11 cellular contexts compared by ENCODE assay signal in genomic region chr1:230909974-230910754, GRCh38. TPM values are rescaled to one million over a fixed set of nuclear protein-coding genes. Genes with fewer than 3 reads are reported as not detected.
DNase-seq lines count a peak whose midpoint lies in the region; ATAC-seq and TF ChIP-seq lines count a peak whose summit lies in the region.
"Had no signal": no experiment of that assay in that cellular context is flagged by ENCODE, and none has a peak within 500 bp of the region (broad histone marks: within the 10 kb centered on the region; RNA-seq: fewer than 3 reads in every experiment).

No MANE protein-coding gene starts in this region.

- H2AFZ ChIP-seq in trophoblast cell (ENCODE audit: insufficient read depth, low read length, poor library complexity): no peak overlapping the region

- H2AK5ac ChIP-seq in trophoblast cell (ENCODE audit: low read length): no peak overlapping the region

- H3K4me3 ChIP-seq in left ventricle myocardium inferior (no peak overlapping the region), trophoblast cell (ENCODE audit: low read depth, low read length) (no peak overlapping the region), aorta (ENCODE audit: low read length in 2 of 2) (no peak overlapping the region)

- no peaks in the 10 kb centered on the region for H3K79me2 ChIP-seq in trophoblast cell (ENCODE audit: control insufficient read depth, insufficient read depth, low read length, poor library complexity)

- H2BK120ac ChIP-seq in trophoblast cell (ENCODE audit: insufficient read depth, low read length, poor library complexity): no peak overlapping the region

- no peak overlapping the region for H3K4me2 ChIP-seq in trophoblast cell (ENCODE audit: low read length)

- H3K36me3 ChIP-seq in left ventricle myocardium inferior (peaks cover 66% of the 10 kb centered on the region), trophoblast cell (ENCODE audit: control insufficient read depth in 1 of 2, insufficient read depth in 2 of 2, low read length in 2 of 2) (peaks cover 0 to 3% of the 10 kb centered on the region in 2 experiments), aorta (ENCODE audit: control insufficient read depth in 1 of 2, insufficient read depth in 2 of 2, low read length in 1 of 2) (no peaks in the 10 kb centered on the region)

- H3K9me3 ChIP-seq in left ventricle myocardium inferior (replicated peaks): no peaks in the 10 kb centered on the region
- H3K9me3 ChIP-seq in trophoblast cell (ENCODE audit: insufficient read depth, low read depth, low read length): no peaks in the 10 kb centered on the region
- H3K9me3 ChIP-seq in aorta (ENCODE audit: control insufficient read depth, low read length): no peaks in the 10 kb centered on the region

- H2BK12ac ChIP-seq in trophoblast cell (ENCODE audit: low read length): peak overlapping the region; percentile 68

- no peak overlapping the region for H3K18ac ChIP-seq in trophoblast cell (ENCODE audit: low read length)

- H3K23ac ChIP-seq in trophoblast cell (ENCODE audit: low read length): no peak overlapping the region

- WGBS in trophoblast cell (ENCODE audit: extremely low coverage, insufficient coverage, insufficient read length): no CpG with 5 or more reads among the region's 13 CpGs
- 9% methylated on average over 13 of the region's 13 CpGs for WGBS in aorta, 2 donors

- DNase-seq in Right ventricle myocardium inferior (ENCODE audit: missing footprints) (no peak), cardiac septum (ENCODE audit: low spot score) (no peak), left ventricle myocardium inferior (peak; percentile 38), trophoblast cell (no peak), aorta (peak; percentile 79 to 87), NCI-H1048 (lab: John Stamatoyannopoulos, UW) (no peak), NCI-H1417 (lab: John Stamatoyannopoulos, UW) (no peak), GOT3 (lab: John Stamatoyannopoulos, UW) (no peak)
- DNase-seq: MM.1S, WERI-Rb-1 had no signal

- H2BK5ac ChIP-seq in trophoblast cell (ENCODE audit: low read depth, low read length, poor library complexity): no peak overlapping the region

- H3K27ac ChIP-seq in left ventricle myocardium inferior (replicated peaks): peak overlapping the region; percentile 16
- H3K27ac ChIP-seq in trophoblast cell (ENCODE audit: low read depth, low read length): no peak overlapping the region
- peak overlapping the region; percentile 78 to 96 for H3K27ac ChIP-seq in aorta (ENCODE audit: low read depth in 1 of 2, low read length in 2 of 2)
- H3K27ac ChIP-seq: WERI-Rb-1 had no signal

- H3K9ac ChIP-seq in trophoblast cell (ENCODE audit: low read length): no peak overlapping the region

- TF ChIP-seq CTCF in left ventricle myocardium inferior (IDR thresholded peaks at IDR 0.05; ENCODE audit: borderline replicate concordance): no peak

- no peak overlapping the region for H3K4ac ChIP-seq in trophoblast cell (ENCODE audit: low read depth, low read length)

- no peak overlapping the region for H4K12ac ChIP-seq in trophoblast cell (ENCODE audit: low read depth, low read length)

- H3K79me1 ChIP-seq in trophoblast cell (ENCODE audit: low read length): peaks cover 4% of the 10 kb centered on the region

- intact Hi-C loops in Right ventricle myocardium inferior (cut with DNase I): loop anchor here (10.0 kb wide), 1 partner anchor 185 kb away; no protein-coding TSS in a partner anchor
- intact Hi-C loops in cardiac septum (cut with DNase I): loop anchor here (5.0 to 10.0 kb wide), 2 partner anchors 33 to 265 kb away; partner anchors contain the start of gene COG2
- intact Hi-C loops in left ventricle myocardium inferior (cut with micrococcal nuclease): no loop called here
- intact Hi-C loops in aorta (cut with DNase I): loop anchor here (2.0 to 10.0 kb wide), 3 partner anchors 41 to 305 kb away; partner anchors contain the start of gene C1orf198 (in 2 of the 2)

- ATAC-seq in Right ventricle myocardium inferior (peak; percentile 86), aorta (ENCODE audit: low FRiP score) (peak; percentile 91)
- ATAC-seq: HCT116 had no signal

- no peak overlapping the region for H3K14ac ChIP-seq in trophoblast cell (ENCODE audit: low read length)

- no peak overlapping the region for H4K91ac ChIP-seq in trophoblast cell (ENCODE audit: low read depth, low read length)

- no peak overlapping the region for H4K8ac ChIP-seq in trophoblast cell (ENCODE audit: low read depth, low read length)

- H3K4me1 ChIP-seq in left ventricle myocardium inferior (peaks cover 10% of the 10 kb centered on the region), trophoblast cell (ENCODE audit: control insufficient read depth in 1 of 2, insufficient read depth in 2 of 2, low read length in 2 of 2) (peaks cover 9 to 11% of the 10 kb centered on the region in 2 experiments), aorta (ENCODE audit: control insufficient read depth in 1 of 2, insufficient read depth in 2 of 2, low read length in 2 of 2) (peaks cover 2 to 3% of the 10 kb centered on the region in 2 donors)

- H3K27me3 ChIP-seq in left ventricle myocardium inferior (ENCODE audit: low read depth) (no peaks in the 10 kb centered on the region), trophoblast cell (ENCODE audit: insufficient read depth, low read length) (no peaks in the 10 kb centered on the region), aorta (ENCODE audit: control insufficient read depth in 1 of 2, insufficient read depth in 2 of 2, low read length in 1 of 2) (no peaks in the 10 kb centered on the region)

RNA-seq across cellular contexts. Expression of gene C1orf198, which starts 41.8 kb away (rescaled TPM):
- 46.0 TPM for total RNA-seq in Right ventricle myocardium inferior
- total RNA-seq in cardiac septum: 73.9 TPM
- total RNA-seq in left ventricle myocardium inferior: 32.7 TPM
- polyA plus RNA-seq in trophoblast cell (2013): 56.8 and 57.0 TPM in 2 replicates
- 100 to 1,000 TPM; 117 to 172 TPM for total RNA-seq in aorta
- polyA plus RNA-seq in aorta: 100 to 1,000 TPM in 1 of 2 donors, 10 to 100 TPM in 1; 61.2 to 110 TPM

Comparison
In these comparisons a context has a peak if more than half of its experiments do, and no peak if none do; other contexts are left out.
1. DNase-seq: peak in left ventricle myocardium inferior (single experiment) and aorta (2 of 2); none in Right ventricle myocardium inferior (single experiment), cardiac septum (single experiment), trophoblast cell (0 of 2), NCI-H1048 (single experiment), NCI-H1417 (0 of 3) and GOT3 (single experiment).